10 cellular contexts compared by ENCODE assay signal in the genomic region with DNA sequence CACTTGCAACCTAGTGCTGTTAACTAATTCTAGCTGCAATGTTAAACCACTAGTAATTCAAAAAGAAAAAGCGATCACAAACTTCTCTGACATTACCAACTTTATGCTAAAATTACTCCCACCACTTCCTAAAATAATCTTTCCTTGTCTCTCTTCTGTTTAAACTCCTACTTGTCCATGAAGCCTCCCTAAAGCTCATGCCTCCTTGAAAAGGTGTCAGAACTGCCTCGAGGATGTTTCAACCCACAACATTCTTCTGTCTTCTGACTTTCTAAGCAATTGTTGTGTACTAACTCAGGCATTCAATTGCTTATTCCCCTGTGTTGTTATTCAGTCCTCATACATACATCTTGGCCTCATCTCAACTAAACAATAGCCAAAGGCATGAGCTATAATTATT. TPM values are rescaled to one million over a fixed set of nuclear protein-coding genes. Genes with fewer than 3 reads are reported as not detected.
DNase-seq lines count a peak whose midpoint lies in the region; ATAC-seq and TF ChIP-seq lines count a peak whose summit lies in the region.
"Had no signal": no experiment of that assay in that cellular context is flagged by ENCODE, and none has a peak within 500 bp of the region (broad histone marks: within the 10 kb centered on the region; RNA-seq: fewer than 3 reads in every experiment).

No MANE protein-coding gene starts in this region.

- H2BK12ac ChIP-seq in H9 (ENCODE audit: insufficient read length, low read depth, low read length): no peak overlapping the region

- no CpG with 5 or more reads among the region's 2 CpGs for WGBS in H9 (ENCODE audit: extremely low coverage, insufficient read length, low lambda C conversion rate)

- no peaks in the 10 kb centered on the region for H4K20me1 ChIP-seq in H9 (ENCODE audit: control insufficient read depth, insufficient read depth, insufficient read length)

- no peak overlapping the region for H3K56ac ChIP-seq in H9 (ENCODE audit: insufficient read length, low read depth, low read length)

- peak overlapping the region; percentile 13 to 89 (median 72) for H3K27ac Mint-ChIP-seq in CD8-positive, alpha-beta memory T cell
- H3K27ac Mint-ChIP-seq in H9: peak overlapping the region; percentile 45 to 90 (median 62); a peak in 6 of 7 replicates
- H3K27ac Mint-ChIP-seq in activated naive CD8-positive, alpha-beta T cell treated with anti-CD3 and anti-CD28 coated beads, Interleukin-2, amount 10 ng/mL, durations not matched to agents 7 days and 5 days: peak overlapping the region; percentile 80
- peak overlapping the region; percentile 84 to 90 for H3K27ac Mint-ChIP-seq in natural killer cell
- H3K27ac Mint-ChIP-seq in chondrocyte (ENCODE audit: unreplicated experiment): no peak overlapping the region

- no peak overlapping the region for H4K91ac ChIP-seq in H9 (ENCODE audit: insufficient read length, low read depth, low read length)

- intact Hi-C loops in natural killer cell (cut with micrococcal nuclease): loop anchor here (2.0 kb wide), 1 partner anchor 52 kb away; a partner anchor contains a TSS

- H2AK5ac ChIP-seq in H9 (ENCODE audit: insufficient read length, low read length): no peak overlapping the region

- H2BK120ac ChIP-seq in H9 (ENCODE audit: low read depth, low read length, poor library complexity, severe bottlenecking): no peak overlapping the region

- H3K79me2 ChIP-seq in H9 (ENCODE audit: insufficient read depth, low read length): peaks cover 6% of the 10 kb centered on the region; the same call in 1 of the 2 replicates

- peaks cover 0 to 4% (median 0%) of the 10 kb centered on the region in 3 donors for H3K36me3 Mint-ChIP-seq in CD8-positive, alpha-beta memory T cell
- H3K36me3 Mint-ChIP-seq in H9 (ENCODE audit: insufficient read depth in 1 of 3, low read depth in 3 of 3) (peaks cover 4 to 10% (median 5%) of the 10 kb centered on the region in 3 experiments; a peak in 6 of 7 replicates), natural killer cell (no peaks in the 10 kb centered on the region), chondrocyte (ENCODE audit: low read depth) (no peaks in the 10 kb centered on the region)
- peaks cover 23% of the 10 kb centered on the region for H3K36me3 Mint-ChIP-seq in activated naive CD8-positive, alpha-beta T cell treated with anti-CD3 and anti-CD28 coated beads, Interleukin-2, amount 10 ng/mL, durations not matched to agents 7 days and 5 days

- no peak overlapping the region for H3T11ph ChIP-seq in H9 (ENCODE audit: low read length)

- no peak overlapping the region for H3K4me3 ChIP-seq in CD8-positive, alpha-beta memory T cell (ENCODE audit: low read length)
- H3K4me3 ChIP-seq: thoracic aorta had no signal

- no peak overlapping the region for H3K27ac ChIP-seq in CD8-positive, alpha-beta memory T cell (ENCODE audit: low read depth, low read length)
- no peak overlapping the region for H3K27ac ChIP-seq in H9 (ENCODE audit: insufficient read length, low read depth, low read length)
- H3K27ac ChIP-seq: thoracic aorta had no signal

- H3K4ac ChIP-seq in H9 (ENCODE audit: low read depth, low read length): no peak overlapping the region

- POLR2A ChIA-PET in CD8-positive, alpha-beta memory T cell (lab: Charles Lee): interaction anchor here (0.7 kb wide), 1 partner anchor 57 kb away, joined by 4 read pairs; no protein-coding TSS in a partner anchor
- POLR2A ChIA-PET in activated naive CD8-positive, alpha-beta T cell treated with anti-CD3 and anti-CD28 coated beads, Interleukin-2, amount 10 ng/mL, durations not matched to agents 7 days and 5 days (lab: Charles Lee): interaction anchor here (1.5 to 1.9 kb wide), 2 partner anchors 27 to 31 kb away, joined by 3 to 19 read pairs; no protein-coding TSS in a partner anchor

- H2BK5ac ChIP-seq in H9 (ENCODE audit: insufficient read length, low read length): no peak overlapping the region

- DNase-seq in CD8-positive, alpha-beta memory T cell: no peak
- DNase-seq in H9 (no peak), natural killer cell (no peak), chondrocyte (ENCODE audit: low spot score) (no peak), NCI-H1092 (lab: John Stamatoyannopoulos, UW) (no peak), NCI-H1048 (lab: John Stamatoyannopoulos, UW) (no peak)
- no peak for DNase-seq in activated naive CD8-positive, alpha-beta T cell treated with anti-CD3 and anti-CD28 coated beads, Interleukin-2, amount 10 ng/mL, durations not matched to agents 7 days and 5 days
- DNase-seq: activated gamma-delta T cell, NCI-H2029 had no signal

- H3K23me2 ChIP-seq in H9 (ENCODE audit: insufficient read length, low read depth, low read length, poor library complexity, severe bottlenecking): no peaks in the 10 kb centered on the region

- no peak overlapping the region for H3K18ac ChIP-seq in H9 (ENCODE audit: insufficient read length, low read depth, low read length)

- H3K36me3 ChIP-seq in CD8-positive, alpha-beta memory T cell (ENCODE audit: insufficient read depth, low read length): no peaks in the 10 kb centered on the region
- H3K36me3 ChIP-seq: thoracic aorta had no signal

- H3K14ac ChIP-seq in H9 (ENCODE audit: insufficient read depth, low read length): no peak overlapping the region

- H3K79me1 ChIP-seq in H9 (ENCODE audit: insufficient read depth, low read depth, low read length, poor library complexity, severe bottlenecking): no peaks in the 10 kb centered on the region

- TF ChIP-seq CTCF in H9 (conservative IDR thresholded peaks at IDR 0.05): no peak
- TF ChIP-seq CTCF in natural killer cell (IDR thresholded peaks at IDR 0.05): no peak
- TF ChIP-seq CTCF in chondrocyte (IDR thresholded peaks at IDR 0.05): no peak

- H3K4me3 Mint-ChIP-seq in CD8-positive, alpha-beta memory T cell: peak overlapping the region in 4 of 7 donors; percentile 9 to 45 (median 18)
- H3K4me3 Mint-ChIP-seq in H9 (peak overlapping the region; percentile 33 to 52), natural killer cell (peak overlapping the region; percentile 66), chondrocyte (ENCODE audit: unreplicated experiment) (no peak overlapping the region)
- H3K4me3 Mint-ChIP-seq in activated naive CD8-positive, alpha-beta T cell treated with anti-CD3 and anti-CD28 coated beads, Interleukin-2, amount 10 ng/mL, durations not matched to agents 7 days and 5 days: peak overlapping the region; percentile 69

- no peak overlapping the region for H2BK15ac ChIP-seq in H9 (ENCODE audit: low read depth, low read length)

- H3K23ac ChIP-seq in H9 (ENCODE audit: insufficient read length, low read depth, low read length): no peak overlapping the region

- no peak overlapping the region for H3K9ac ChIP-seq in H9 (ENCODE audit: extremely low read depth, insufficient read length, low read length)

- H3K27me3 ChIP-seq in CD8-positive, alpha-beta memory T cell (ENCODE audit: insufficient read depth, low read length, poor library complexity, severe bottlenecking): no peaks in the 10 kb centered on the region
- H3K27me3 ChIP-seq in H9 (ENCODE audit: insufficient read depth, low read length): no peaks in the 10 kb centered on the region

- CTCF ChIA-PET in CD8-positive, alpha-beta memory T cell (lab: Charles Lee): interaction anchor here (1.0 to 3.9 kb wide), 6 partner anchors 13 to 58 kb away, joined by 3 to 33 read pairs (median 9); no protein-coding TSS in a partner anchor

- H2BK20ac ChIP-seq in H9 (ENCODE audit: low read depth, low read length, poor library complexity, severe bottlenecking): no peak overlapping the region

- H2AFZ ChIP-seq in H9 (ENCODE audit: low read length): no peak overlapping the region

- no peak overlapping the region for H4K8ac ChIP-seq in H9 (replicated peaks; ENCODE audit: insufficient read length, low read depth, low read length)

- peak overlapping the region; percentile 22 for H3K4me2 ChIP-seq in H9 (ENCODE audit: insufficient read depth, insufficient read length, low read length)

- no peaks in the 10 kb centered on the region for H3K9me3 ChIP-seq in CD8-positive, alpha-beta memory T cell (ENCODE audit: low read length)
- no peaks in the 10 kb centered on the region for H3K9me3 ChIP-seq in H9 (ENCODE audit: control insufficient read depth, low read depth, low read length)
- H3K9me3 ChIP-seq: thoracic aorta had no signal

- no peaks in the 10 kb centered on the region for H3K27me3 Mint-ChIP-seq in CD8-positive, alpha-beta memory T cell
- H3K27me3 Mint-ChIP-seq in H9 (ENCODE audit: low read depth): no peaks in the 10 kb centered on the region
- H3K27me3 Mint-ChIP-seq in activated naive CD8-positive, alpha-beta T cell treated with anti-CD3 and anti-CD28 coated beads, Interleukin-2, amount 10 ng/mL, durations not matched to agents 7 days and 5 days: no peaks in the 10 kb centered on the region
- H3K27me3 Mint-ChIP-seq in natural killer cell (ENCODE audit: low read depth in 2 of 2): no peaks in the 10 kb centered on the region
- no peaks in the 10 kb centered on the region for H3K27me3 Mint-ChIP-seq in chondrocyte (ENCODE audit: low read depth)

- no peaks in the 10 kb centered on the region for H3K9me3 Mint-ChIP-seq in CD8-positive, alpha-beta memory T cell
- H3K9me3 Mint-ChIP-seq in H9 (no peaks in the 10 kb centered on the region; a peak in 2 of 5 replicates), natural killer cell (no peaks in the 10 kb centered on the region), chondrocyte (ENCODE audit: low read depth) (no peaks in the 10 kb centered on the region)
- no peaks in the 10 kb centered on the region for H3K9me3 Mint-ChIP-seq in activated naive CD8-positive, alpha-beta T cell treated with anti-CD3 and anti-CD28 coated beads, Interleukin-2, amount 10 ng/mL, durations not matched to agents 7 days and 5 days

- H3K4me1 ChIP-seq in CD8-positive, alpha-beta memory T cell (ENCODE audit: insufficient read depth, low read length): peaks cover 70% of the 10 kb centered on the region
- peaks cover 10% of the 10 kb centered on the region; the same call in 1 of the 2 replicates for H3K4me1 ChIP-seq in H9 (ENCODE audit: insufficient read depth, low read length)

- peaks cover 70 to 87% (median 77%) of the 10 kb centered on the region in 3 donors for H3K4me1 Mint-ChIP-seq in CD8-positive, alpha-beta memory T cell
- H3K4me1 Mint-ChIP-seq in H9 (peaks cover 69 to 75% of the 10 kb centered on the region in 2 experiments), natural killer cell (peaks cover 91 to 93% of the 10 kb centered on the region in 2 donors), chondrocyte (ENCODE audit: low read depth) (peaks cover 23% of the 10 kb centered on the region)
- peaks cover 62% of the 10 kb centered on the region for H3K4me1 Mint-ChIP-seq in activated naive CD8-positive, alpha-beta T cell treated with anti-CD3 and anti-CD28 coated beads, Interleukin-2, amount 10 ng/mL, durations not matched to agents 7 days and 5 days

- no peak overlapping the region for H4K5ac ChIP-seq in H9 (ENCODE audit: insufficient read length, low read depth, low read length)

- no peak for ATAC-seq in activated naive CD8-positive, alpha-beta T cell treated with anti-CD3 and anti-CD28 coated beads, Interleukin-2, amount 10 ng/mL, durations not matched to agents 7 days and 5 days (ENCODE audit: low read depth)
- ATAC-seq in natural killer cell: no peak

RNA-seq across cellular contexts. Expression of a gene that starts 5.9 kb away (rescaled TPM):
- 10 to 100 TPM; 62.1 to 64.7 TPM for total RNA-seq in CD8-positive, alpha-beta memory T cell
- 49.7 TPM for polyA plus RNA-seq in CD8-positive, alpha-beta memory T cell
- total RNA-seq in H9 (2021): 42.8 and 44.3 TPM in 2 replicates
- 10 to 100 TPM; 89.5 to 91.1 TPM for total RNA-seq in activated naive CD8-positive, alpha-beta T cell treated with anti-CD3 and anti-CD28 coated beads, Interleukin-2, amount 10 ng/mL, durations not matched to agents 7 days and 5 days
- 100 to 1,000 TPM; 260 to 285 (median 262) TPM for total RNA-seq in natural killer cell
- total RNA-seq in chondrocyte: 25.9 to 28.8 TPM (median 27.8 TPM) in 3 replicates

RNA-seq across cellular contexts. Expression of a gene that starts 52.5 kb away (rescaled TPM):
- total RNA-seq in CD8-positive, alpha-beta memory T cell: 1 to 10 TPM; 8.9 to 9.7 TPM
- 5.5 TPM for polyA plus RNA-seq in CD8-positive, alpha-beta memory T cell
- total RNA-seq in H9 (2021) (6.3 and 6.5 TPM in 2 replicates), natural killer cell (10 to 100 TPM in 1 of 3 donors, 1 to 10 TPM in 2; 9.8 to 10.5 (median 10.0) TPM), chondrocyte (7.0 to 11.6 TPM (median 9.3 TPM) in 3 replicates)
- 1 to 10 TPM; 2.3 to 4.1 TPM for total RNA-seq in activated naive CD8-positive, alpha-beta T cell treated with anti-CD3 and anti-CD28 coated beads, Interleukin-2, amount 10 ng/mL, durations not matched to agents 7 days and 5 days
